Comparison of ENCODE assay signal across 22 cellular contexts in genomic region chr18:7626175-7626921, GRCh38. TPM values are rescaled to one million over a fixed set of nuclear protein-coding genes. Genes with fewer than 3 reads are reported as not detected.
DNase-seq lines count a peak whose midpoint lies in the region; ATAC-seq and TF ChIP-seq lines count a peak whose summit lies in the region.
"Had no signal": no experiment of that assay in that cellular context is flagged by ENCODE, and none has a peak within 500 bp of the region (broad histone marks: within the 10 kb centered on the region; RNA-seq: fewer than 3 reads in every experiment).

No MANE protein-coding gene starts in this region.

- intact Hi-C loops in body of pancreas (cut with DNase I) = no loop called here
- intact Hi-C loops in sciatic nerve (cut with DNase I) = no loop called here

- H3K9me3 ChIP-seq in GM23248 (ENCODE audit: low read depth) (no peaks in the 10 kb centered on the region), body of pancreas (no peaks in the 10 kb centered on the region), hepatocyte (ENCODE audit: low read depth) (no peaks in the 10 kb centered on the region)
- H3K9me3 ChIP-seq: sigmoid colon, thyroid gland had no signal

- DNase-seq in GM23248 = no peak
- DNase-seq in body of pancreas = no peak
- no peak for DNase-seq in hepatocyte (ENCODE audit: low spot score)
- no peak for DNase-seq in sciatic nerve (ENCODE audit: low spot score)
- DNase-seq in central memory CD4-positive, alpha-beta T cell = no peak
- no peak for DNase-seq in NCI-H1436 treated with DMSO at 0.1 percent for 48 hours (lab: John Stamatoyannopoulos, UW)
- no peak for DNase-seq in OCI-M2 (lab: John Stamatoyannopoulos, UW; ENCODE audit: unreplicated experiment)
- DNase-seq: activated CD4-positive, alpha-beta T cell treated with anti-CD3 and anti-CD28 coated beads, Interleukin-2, amount 10 ng/mL, durations not matched to agents 24 days and 14 days; activated CD8-positive, alpha-beta memory T cell treated with anti-CD3 and anti-CD28 coated beads for 24 hours; activated effector memory CD4-positive, alpha-beta T cell treated with anti-CD3 and anti-CD28 coated beads, Interleukin-2, amount 50 U/mL, for 16 hours; activated naive CD8-positive, alpha-beta T cell treated with anti-CD3 and anti-CD28 coated beads for 36 hours; activated T-cell treated with anti-CD3 and anti-CD28 coated beads, Interleukin-2, amount 50 U/mL, for 1 hour; aorta; Kasumi-1; NCI-H1436; NCI-H446; NCI-H748 treated with DMSO at 0.1 percent for 48 hours; sigmoid colon; stimulated activated CD4-positive, alpha-beta T cell treated with anti-CD3 and anti-CD28 coated beads, Interleukin-4, amount 100 ng/mL, for 24 hours had no signal

- H3F3A ChIP-seq in GM23248 (ENCODE audit: insufficient read depth) = 0 out of 2 replicates have a peak, but pooled peaks cover 4% of the 10 kb centered on the region

- no peaks in the 10 kb centered on the region for H3K27me3 ChIP-seq in GM23248 (replicated peaks; ENCODE audit: insufficient read depth)
- no peaks in the 10 kb centered on the region for H3K27me3 ChIP-seq in body of pancreas
- H3K27me3 ChIP-seq in hepatocyte = no peaks in the 10 kb centered on the region
- H3K27me3 ChIP-seq: cardiac muscle cell, sigmoid colon, thyroid gland had no signal

- 93 to 96% methylated on average over 4 of the region's 4 CpGs for WGBS in GM23248 (ENCODE audit: low coverage in 1 of 2, low lambda C conversion rate in 2 of 2, missing lambda C conversion rate in 2 of 2), 2 experiments
- WGBS in body of pancreas, 2 donors = 46 to 49% methylated on average over 4 of the region's 4 CpGs
- 65% methylated on average over 4 of the region's 4 CpGs for WGBS in hepatocyte (ENCODE audit: low lambda C conversion rate, missing lambda C conversion rate)

- H2AFZ ChIP-seq in GM23248 = no peak overlapping the region
- no peak overlapping the region for H2AFZ ChIP-seq in hepatocyte

- H3K4me3 ChIP-seq in GM23248 (no peak overlapping the region), body of pancreas (no peak overlapping the region), hepatocyte (no peak overlapping the region)
- H3K4me3 ChIP-seq: cardiac muscle cell, sigmoid colon, thyroid gland had no signal

- ATAC-seq in body of pancreas (peak; percentile 35), sciatic nerve (peak; percentile 48), HG03196 (IDR thresholded peaks at IDR 0.05; ENCODE audit: unreplicated experiment) (no peak)

- H3K4me1 ChIP-seq in GM23248 (ENCODE audit: insufficient read depth) = peaks cover 13% of the 10 kb centered on the region
- peaks cover 16% of the 10 kb centered on the region for H3K4me1 ChIP-seq in body of pancreas
- H3K4me1 ChIP-seq in hepatocyte (ENCODE audit: insufficient read depth) = peaks cover 8% of the 10 kb centered on the region

- H3K4me2 ChIP-seq in GM23248 (ENCODE audit: unreplicated experiment) (peak overlapping the region; percentile 2), hepatocyte (peak overlapping the region; percentile 23)

- H3K36me3 ChIP-seq in GM23248 (ENCODE audit: low read depth) = no peaks in the 10 kb centered on the region
- H3K36me3 ChIP-seq in body of pancreas (replicated peaks in 1 of 2; ENCODE audit: insufficient read depth in 1 of 2, low read depth in 2 of 2) = no peaks in the 10 kb centered on the region
- no peaks in the 10 kb centered on the region for H3K36me3 ChIP-seq in hepatocyte (replicated peaks; ENCODE audit: insufficient read depth, low read depth)
- H3K36me3 ChIP-seq: cardiac muscle cell, sigmoid colon, thyroid gland had no signal

- TF ChIP-seq POLR2A in body of pancreas (IDR thresholded peaks at IDR 0.05) = no peak

- H3K9me2 ChIP-seq in GM23248 (ENCODE audit: insufficient read depth) (no peaks in the 10 kb centered on the region), hepatocyte (replicated peaks; ENCODE audit: insufficient read depth) (no peaks in the 10 kb centered on the region)

- no peak overlapping the region for H3K27ac ChIP-seq in GM23248
- H3K27ac ChIP-seq in body of pancreas = peak overlapping the region in 2 of 4 donors; percentile 27 to 47
- H3K27ac ChIP-seq in hepatocyte = peak overlapping the region; percentile 47
- H3K27ac ChIP-seq: cardiac muscle cell, thyroid gland had no signal

- in situ Hi-C loops in GM23248 (cut with MboI) = no loop called here

- TF ChIP-seq CTCF in body of pancreas (IDR thresholded peaks at IDR 0.05) (no peak), hepatocyte (IDR thresholded peaks at IDR 0.05; ENCODE audit: poor library complexity) (no peak)

- H3K9ac ChIP-seq in GM23248 = no peak overlapping the region

- H4K20me1 ChIP-seq in GM23248 (ENCODE audit: insufficient read depth) (no peaks in the 10 kb centered on the region), hepatocyte (ENCODE audit: insufficient read depth, poor library complexity, severe bottlenecking) (no peaks in the 10 kb centered on the region)

- H3K79me2 ChIP-seq in GM23248 (ENCODE audit: insufficient read depth) = peaks cover 58% of the 10 kb centered on the region
- peaks cover 43% of the 10 kb centered on the region for H3K79me2 ChIP-seq in hepatocyte

RNA-seq across cellular contexts. Expression of gene PTPRM, which starts 59.2 kb away (rescaled TPM):
- 62.8 and 77.4 TPM in 2 replicates for total RNA-seq in GM23248 (2014; rRNA removed; shearing (Covaris generic))
- 29.4 and 30.9 TPM in 2 replicates for polyA plus RNA-seq in GM23248 (2016; fragmentation: Nextera tagmentation; extraction: Ambion mirVana)
- 10 to 100 TPM; 38.2 to 48.0 TPM for total RNA-seq in body of pancreas
- 33.1 and 47.4 TPM in 2 replicates for total RNA-seq in hepatocyte
- polyA plus RNA-seq in hepatocyte = 26.1 and 32.6 TPM in 2 replicates
- total RNA-seq in sciatic nerve = 66.5 TPM
